In the genomic region with DNA sequence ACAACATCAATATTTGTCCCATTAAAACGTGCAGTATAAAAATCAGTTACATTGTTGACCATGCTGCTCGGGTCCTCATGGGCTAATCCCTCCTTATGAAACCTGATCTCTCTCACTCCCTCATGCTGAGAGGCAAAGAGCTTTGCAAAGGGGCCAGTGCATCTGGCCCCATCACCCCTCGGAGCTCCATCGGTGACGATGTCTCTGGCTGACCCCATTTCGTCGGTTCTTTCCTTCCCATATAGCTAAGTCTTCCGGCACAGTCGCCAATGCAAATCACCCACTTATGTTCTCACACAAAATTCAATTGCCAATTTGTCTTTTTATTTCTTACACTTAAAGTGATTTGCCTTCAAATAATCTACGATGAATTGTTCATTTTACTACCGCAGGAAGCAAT, we compare ENCODE assay signal across 21 cellular contexts.
"Had no signal": no experiment of that assay in that cellular context is flagged by ENCODE, and none has a peak within 500 bp of the region (broad histone marks: within the 10 kb centered on the region; RNA-seq: fewer than 3 reads in every experiment).

No MANE protein-coding gene starts in this region.

- H3K9me3 ChIP-seq: esophagus muscularis mucosa, gastrocnemius medialis, psoas muscle, suprapubic skin, thyroid gland, upper lobe of right lung, vagina had no signal

- H3K27me3 ChIP-seq: esophagus muscularis mucosa, gastrocnemius medialis, thyroid gland, upper lobe of right lung, vagina had no signal

- H3K27ac ChIP-seq: epithelial cell of prostate, esophagus muscularis mucosa, gastrocnemius medialis, heart right ventricle, left ventricle myocardium inferior, parathyroid adenoma, psoas muscle, skin epidermis, suprapubic skin, thyroid gland, upper lobe of right lung, vagina had no signal

- DNase-seq: effector memory CD4-positive, alpha-beta T cell; gastrocnemius medialis; heart right ventricle; immature natural killer cell; left ventricle myocardium inferior; mesenchymal stem cell; midbrain; psoas muscle; retina; stimulated activated CD4-positive, alpha-beta T cell treated with anti-CD3 and anti-CD28 coated beads, Interleukin-2, amount 100 ng/mL, for 24 hours; stimulated activated CD4-positive, alpha-beta T cell treated with anti-CD3 and anti-CD28 coated beads, Interleukin-4, amount 100 ng/mL, for 4 hours; stimulated activated naive B cell treated with anti-CD40 and anti-IgM and Interleukin-4, amounts not matched to agents 10 μg/mL and 1 μg/mL and 100 μg/mL, for 72 hours; thyroid gland; upper lobe of right lung had no signal

- H3K36me3 ChIP-seq: esophagus muscularis mucosa, gastrocnemius medialis, heart right ventricle, left ventricle myocardium inferior, suprapubic skin, thyroid gland, upper lobe of right lung, vagina had no signal

- H3K4me3 ChIP-seq: esophagus muscularis mucosa, gastrocnemius medialis, heart right ventricle, left ventricle myocardium inferior, lung, psoas muscle, skin epidermis, suprapubic skin, thyroid gland, upper lobe of right lung, vagina had no signal

- H3K4me1 ChIP-seq: gastrocnemius medialis, heart right ventricle, left ventricle myocardium inferior, parathyroid adenoma, psoas muscle, suprapubic skin, thyroid gland, upper lobe of right lung, vagina had no signal
